ENCODE assay signal across 1 cellular context in the genomic region with DNA sequence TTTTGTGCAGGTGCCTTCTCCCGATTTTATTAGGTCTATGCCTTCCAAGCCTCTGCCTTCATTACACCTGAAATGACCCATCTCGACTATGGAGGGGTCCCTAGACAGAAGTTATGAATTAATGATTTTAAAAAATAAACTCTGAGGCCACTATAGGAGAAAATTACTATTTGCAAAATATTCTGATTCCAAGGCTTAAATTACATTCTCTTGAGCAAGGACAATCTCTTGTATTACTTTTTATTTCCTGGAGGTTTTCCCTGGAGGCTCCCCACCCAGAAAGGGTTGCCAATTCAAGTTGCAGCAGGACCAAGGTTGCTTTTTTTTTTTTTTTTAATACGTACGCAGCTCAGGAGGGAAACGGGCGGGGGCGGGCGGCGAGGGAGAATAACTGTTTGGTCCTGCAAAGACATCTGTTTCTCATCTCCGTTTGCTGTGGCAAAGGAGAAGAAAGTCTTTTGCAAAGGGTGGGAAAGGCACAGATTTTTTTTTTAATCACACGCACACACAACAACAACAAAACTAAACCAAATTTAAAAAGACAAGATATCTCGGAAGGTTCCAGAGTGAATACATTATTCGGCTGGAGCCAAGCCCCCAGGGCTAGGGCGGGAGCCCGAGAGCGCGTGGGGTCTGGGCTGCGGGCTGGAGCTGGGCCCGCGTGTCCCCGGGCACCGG.
TF ChIP-seq lines count a peak whose summit lies in the region.

No MANE protein-coding gene starts in this region.

TF ChIP-seq in SK-N-SH, 30 proteins besides CTCF, POLR2A, EP300 and RAD21 (continued from another document):
- TF ChIP-seq, protein P1, sequence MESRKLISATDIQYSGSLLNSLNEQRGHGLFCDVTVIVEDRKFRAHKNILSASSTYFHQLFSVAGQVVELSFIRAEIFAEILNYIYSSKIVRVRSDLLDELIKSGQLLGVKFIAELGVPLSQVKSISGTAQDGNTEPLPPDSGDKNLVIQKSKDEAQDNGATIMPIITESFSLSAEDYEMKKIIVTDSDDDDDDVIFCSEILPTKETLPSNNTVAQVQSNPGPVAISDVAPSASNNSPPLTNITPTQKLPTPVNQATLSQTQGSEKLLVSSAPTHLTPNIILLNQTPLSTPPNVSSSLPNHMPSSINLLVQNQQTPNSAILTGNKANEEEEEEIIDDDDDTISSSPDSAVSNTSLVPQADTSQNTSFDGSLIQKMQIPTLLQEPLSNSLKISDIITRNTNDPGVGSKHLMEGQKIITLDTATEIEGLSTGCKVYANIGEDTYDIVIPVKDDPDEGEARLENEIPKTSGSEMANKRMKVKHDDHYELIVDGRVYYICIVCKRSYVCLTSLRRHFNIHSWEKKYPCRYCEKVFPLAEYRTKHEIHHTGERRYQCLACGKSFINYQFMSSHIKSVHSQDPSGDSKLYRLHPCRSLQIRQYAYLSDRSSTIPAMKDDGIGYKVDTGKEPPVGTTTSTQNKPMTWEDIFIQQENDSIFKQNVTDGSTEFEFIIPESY (IDR thresholded peaks at IDR 0.05; ENCODE audit: borderline replicate concordance, low read depth) = no peak
- no peak for TF ChIP-seq POLR2AphosphoS5 (IDR thresholded peaks at IDR 0.05; ENCODE audit: low read depth, low read length)
- TF ChIP-seq SMC3 (IDR thresholded peaks at IDR 0.05; ENCODE audit: low read depth, low read length) = no peak
- no peak for TF ChIP-seq FOSL2 (IDR thresholded peaks at IDR 0.05; ENCODE audit: borderline replicate concordance, low read depth)
